ENCODE assay signal across 1 cellular context in the genomic region with DNA sequence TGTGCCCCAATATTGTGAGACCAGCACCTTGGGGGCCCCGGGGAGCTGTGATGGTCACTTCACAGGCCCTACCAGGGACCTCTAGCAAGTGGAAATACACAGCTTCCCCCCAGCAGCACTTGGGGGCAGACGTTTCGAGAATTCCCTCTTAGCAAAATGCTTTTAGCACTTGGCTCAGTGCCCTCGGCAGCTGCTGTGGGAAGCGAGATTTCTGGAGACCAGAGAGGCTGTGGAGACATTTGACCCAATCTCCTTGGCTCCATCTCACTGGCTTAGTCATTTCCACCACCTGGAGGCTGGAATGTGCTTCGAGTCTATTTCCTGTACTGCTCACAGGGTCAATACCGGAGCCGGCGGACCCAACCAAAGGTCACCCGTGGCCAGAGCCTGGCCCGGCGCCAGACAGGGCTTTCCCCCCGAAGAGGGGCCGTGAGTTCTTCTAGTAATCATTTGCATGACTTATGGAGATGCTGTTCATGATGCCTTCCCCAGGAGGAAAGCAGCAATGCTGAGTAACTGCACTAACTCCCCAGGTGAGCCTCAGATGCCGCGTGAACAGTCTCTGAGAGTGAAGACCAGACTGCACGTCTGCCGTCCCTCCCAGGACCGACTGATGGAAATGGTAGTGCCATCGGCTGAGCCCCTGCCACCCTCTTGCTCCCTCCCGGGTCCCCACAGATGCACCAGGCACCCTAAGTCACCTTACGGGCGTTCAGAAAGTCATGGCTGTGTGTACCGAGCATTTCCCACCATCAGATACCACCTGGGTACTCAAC.
TF ChIP-seq lines count a peak whose summit lies in the region.

No MANE protein-coding gene starts in this region.

TF ChIP-seq in HepG2, 621 proteins besides CTCF, POLR2A, EP300 and RAD21 (continued from another document and continues in another):
- TF ChIP-seq, protein P1, sequence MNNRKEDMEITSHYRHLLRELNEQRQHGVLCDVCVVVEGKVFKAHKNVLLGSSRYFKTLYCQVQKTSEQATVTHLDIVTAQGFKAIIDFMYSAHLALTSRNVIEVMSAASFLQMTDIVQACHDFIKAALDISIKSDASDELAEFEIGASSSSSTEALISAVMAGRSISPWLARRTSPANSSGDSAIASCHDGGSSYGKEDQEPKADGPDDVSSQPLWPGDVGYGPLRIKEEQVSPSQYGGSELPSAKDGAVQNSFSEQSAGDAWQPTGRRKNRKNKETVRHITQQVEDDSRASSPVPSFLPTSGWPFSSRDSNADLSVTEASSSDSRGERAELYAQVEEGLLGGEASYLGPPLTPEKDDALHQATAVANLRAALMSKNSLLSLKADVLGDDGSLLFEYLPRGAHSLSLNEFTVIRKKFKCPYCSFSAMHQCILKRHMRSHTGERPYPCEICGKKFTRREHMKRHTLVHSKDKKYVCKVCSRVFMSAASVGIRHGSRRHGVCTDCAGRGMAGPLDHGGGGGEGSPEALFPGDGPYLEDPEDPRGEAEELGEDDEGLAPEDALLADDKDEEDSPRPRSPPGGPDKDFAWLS (CRISPR knock-in tag; IDR thresholded peaks at IDR 0.05; ENCODE audit: borderline replicate concordance) = no peak
- TF ChIP-seq HNF4A (CRISPR knock-in tag; IDR thresholded peaks at IDR 0.05) (peak; percentile 91), MED1 (CRISPR knock-in tag; IDR thresholded peaks at IDR 0.05) (peak; percentile 62), ZSCAN20 (CRISPR knock-in tag; IDR thresholded peaks at IDR 0.05; ENCODE audit: borderline replicate concordance) (no peak), CHD2 (IDR thresholded peaks at IDR 0.05; ENCODE audit: low read depth, low read length) (no peak), SP1 (IDR thresholded peaks at IDR 0.05) (no peak), SP1 (CRISPR knock-in tag; IDR thresholded peaks at IDR 0.05) (no peak), TCF7L2 (IDR thresholded peaks at IDR 0.05; ENCODE audit: low read depth, low read length) (no peak), SAP130 (CRISPR knock-in tag; IDR thresholded peaks at IDR 0.05; ENCODE audit: low read depth) (peak; percentile 62), IRF2 (CRISPR knock-in tag; IDR thresholded peaks at IDR 0.05) (peak; percentile 56), KDM4B (CRISPR knock-in tag; IDR thresholded peaks at IDR 0.05) (no peak), SP4 (CRISPR knock-in tag; IDR thresholded peaks at IDR 0.05) (no peak), CAMTA2 (CRISPR knock-in tag; IDR thresholded peaks at IDR 0.05; ENCODE audit: borderline replicate concordance) (no peak), ZSCAN21 (CRISPR knock-in tag; IDR thresholded peaks at IDR 0.05; ENCODE audit: borderline replicate concordance) (no peak), HNRNPLL (IDR thresholded peaks at IDR 0.05; ENCODE audit: low read depth, low read length, poor library complexity, severe bottlenecking) (no peak), NR2F6 (IDR thresholded peaks at IDR 0.05) (peak; percentile 81), NR2F6 (CRISPR knock-in tag; IDR thresholded peaks at IDR 0.05) (peak; percentile 87), ZNF816 (CRISPR knock-in tag; IDR thresholded peaks at IDR 0.05; ENCODE audit: borderline replicate concordance) (no peak), MTA1 (CRISPR knock-in tag; IDR thresholded peaks at IDR 0.05; ENCODE audit: borderline replicate concordance) (peak; percentile 67; the same call in 1 of the 2 replicates), ZNF296 (CRISPR knock-in tag; conservative IDR thresholded peaks at IDR 0.05) (no peak), TARDBP (CRISPR knock-in tag; IDR thresholded peaks at IDR 0.05) (no peak), ZKSCAN8 (CRISPR knock-in tag; IDR thresholded peaks at IDR 0.05; ENCODE audit: borderline replicate concordance) (no peak; the same call in 1 of the 2 replicates), ZNF792 (CRISPR knock-in tag; IDR thresholded peaks at IDR 0.05) (no peak), ZNF12 (CRISPR knock-in tag; IDR thresholded peaks at IDR 0.05) (no peak), TEAD3 (CRISPR knock-in tag; optimal IDR thresholded peaks at IDR 0.05; ENCODE audit: borderline replicate concordance) (peak; percentile 100)
- TF ChIP-seq, protein P2, sequence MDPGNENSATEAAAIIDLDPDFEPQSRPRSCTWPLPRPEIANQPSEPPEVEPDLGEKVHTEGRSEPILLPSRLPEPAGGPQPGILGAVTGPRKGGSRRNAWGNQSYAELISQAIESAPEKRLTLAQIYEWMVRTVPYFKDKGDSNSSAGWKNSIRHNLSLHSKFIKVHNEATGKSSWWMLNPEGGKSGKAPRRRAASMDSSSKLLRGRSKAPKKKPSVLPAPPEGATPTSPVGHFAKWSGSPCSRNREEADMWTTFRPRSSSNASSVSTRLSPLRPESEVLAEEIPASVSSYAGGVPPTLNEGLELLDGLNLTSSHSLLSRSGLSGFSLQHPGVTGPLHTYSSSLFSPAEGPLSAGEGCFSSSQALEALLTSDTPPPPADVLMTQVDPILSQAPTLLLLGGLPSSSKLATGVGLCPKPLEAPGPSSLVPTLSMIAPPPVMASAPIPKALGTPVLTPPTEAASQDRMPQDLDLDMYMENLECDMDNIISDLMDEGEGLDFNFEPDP (CRISPR knock-in tag; conservative IDR thresholded peaks at IDR 0.05) = no peak
- TF ChIP-seq, protein P3, sequence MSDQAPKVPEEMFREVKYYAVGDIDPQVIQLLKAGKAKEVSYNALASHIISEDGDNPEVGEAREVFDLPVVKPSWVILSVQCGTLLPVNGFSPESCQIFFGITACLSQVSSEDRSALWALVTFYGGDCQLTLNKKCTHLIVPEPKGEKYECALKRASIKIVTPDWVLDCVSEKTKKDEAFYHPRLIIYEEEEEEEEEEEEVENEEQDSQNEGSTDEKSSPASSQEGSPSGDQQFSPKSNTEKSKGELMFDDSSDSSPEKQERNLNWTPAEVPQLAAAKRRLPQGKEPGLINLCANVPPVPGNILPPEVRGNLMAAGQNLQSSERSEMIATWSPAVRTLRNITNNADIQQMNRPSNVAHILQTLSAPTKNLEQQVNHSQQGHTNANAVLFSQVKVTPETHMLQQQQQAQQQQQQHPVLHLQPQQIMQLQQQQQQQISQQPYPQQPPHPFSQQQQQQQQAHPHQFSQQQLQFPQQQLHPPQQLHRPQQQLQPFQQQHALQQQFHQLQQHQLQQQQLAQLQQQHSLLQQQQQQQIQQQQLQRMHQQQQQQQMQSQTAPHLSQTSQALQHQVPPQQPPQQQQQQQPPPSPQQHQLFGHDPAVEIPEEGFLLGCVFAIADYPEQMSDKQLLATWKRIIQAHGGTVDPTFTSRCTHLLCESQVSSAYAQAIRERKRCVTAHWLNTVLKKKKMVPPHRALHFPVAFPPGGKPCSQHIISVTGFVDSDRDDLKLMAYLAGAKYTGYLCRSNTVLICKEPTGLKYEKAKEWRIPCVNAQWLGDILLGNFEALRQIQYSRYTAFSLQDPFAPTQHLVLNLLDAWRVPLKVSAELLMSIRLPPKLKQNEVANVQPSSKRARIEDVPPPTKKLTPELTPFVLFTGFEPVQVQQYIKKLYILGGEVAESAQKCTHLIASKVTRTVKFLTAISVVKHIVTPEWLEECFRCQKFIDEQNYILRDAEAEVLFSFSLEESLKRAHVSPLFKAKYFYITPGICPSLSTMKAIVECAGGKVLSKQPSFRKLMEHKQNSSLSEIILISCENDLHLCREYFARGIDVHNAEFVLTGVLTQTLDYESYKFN (CRISPR knock-in tag; conservative IDR thresholded peaks at IDR 0.05) = peak; percentile 82
- TF ChIP-seq, protein P4, sequence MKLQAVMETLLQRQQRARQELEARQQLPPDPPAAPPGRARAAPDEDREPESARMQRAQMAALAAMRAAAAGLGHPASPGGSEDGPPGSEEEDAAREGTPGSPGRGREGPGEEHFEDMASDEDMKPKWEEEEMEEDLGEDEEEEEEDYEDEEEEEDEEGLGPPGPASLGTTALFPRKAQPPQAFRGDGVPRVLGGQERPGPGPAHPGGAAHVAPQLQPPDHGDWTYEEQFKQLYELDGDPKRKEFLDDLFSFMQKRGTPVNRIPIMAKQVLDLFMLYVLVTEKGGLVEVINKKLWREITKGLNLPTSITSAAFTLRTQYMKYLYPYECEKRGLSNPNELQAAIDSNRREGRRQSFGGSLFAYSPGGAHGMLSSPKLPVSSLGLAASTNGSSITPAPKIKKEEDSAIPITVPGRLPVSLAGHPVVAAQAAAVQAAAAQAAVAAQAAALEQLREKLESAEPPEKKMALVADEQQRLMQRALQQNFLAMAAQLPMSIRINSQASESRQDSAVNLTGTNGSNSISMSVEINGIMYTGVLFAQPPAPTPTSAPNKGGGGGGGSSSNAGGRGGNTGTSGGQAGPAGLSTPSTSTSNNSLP (IDR thresholded peaks at IDR 0.05; ENCODE audit: low read depth, low read length) = peak; percentile 49; the same call in 1 of the 2 replicates
- TF ChIP-seq, protein P5, sequence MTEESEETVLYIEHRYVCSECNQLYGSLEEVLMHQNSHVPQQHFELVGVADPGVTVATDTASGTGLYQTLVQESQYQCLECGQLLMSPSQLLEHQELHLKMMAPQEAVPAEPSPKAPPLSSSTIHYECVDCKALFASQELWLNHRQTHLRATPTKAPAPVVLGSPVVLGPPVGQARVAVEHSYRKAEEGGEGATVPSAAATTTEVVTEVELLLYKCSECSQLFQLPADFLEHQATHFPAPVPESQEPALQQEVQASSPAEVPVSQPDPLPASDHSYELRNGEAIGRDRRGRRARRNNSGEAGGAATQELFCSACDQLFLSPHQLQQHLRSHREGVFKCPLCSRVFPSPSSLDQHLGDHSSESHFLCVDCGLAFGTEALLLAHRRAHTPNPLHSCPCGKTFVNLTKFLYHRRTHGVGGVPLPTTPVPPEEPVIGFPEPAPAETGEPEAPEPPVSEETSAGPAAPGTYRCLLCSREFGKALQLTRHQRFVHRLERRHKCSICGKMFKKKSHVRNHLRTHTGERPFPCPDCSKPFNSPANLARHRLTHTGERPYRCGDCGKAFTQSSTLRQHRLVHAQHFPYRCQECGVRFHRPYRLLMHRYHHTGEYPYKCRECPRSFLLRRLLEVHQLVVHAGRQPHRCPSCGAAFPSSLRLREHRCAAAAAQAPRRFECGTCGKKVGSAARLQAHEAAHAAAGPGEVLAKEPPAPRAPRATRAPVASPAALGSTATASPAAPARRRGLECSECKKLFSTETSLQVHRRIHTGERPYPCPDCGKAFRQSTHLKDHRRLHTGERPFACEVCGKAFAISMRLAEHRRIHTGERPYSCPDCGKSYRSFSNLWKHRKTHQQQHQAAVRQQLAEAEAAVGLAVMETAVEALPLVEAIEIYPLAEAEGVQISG (CRISPR knock-in tag; IDR thresholded peaks at IDR 0.05) = peak; percentile 65
- TF ChIP-seq, protein P6, sequence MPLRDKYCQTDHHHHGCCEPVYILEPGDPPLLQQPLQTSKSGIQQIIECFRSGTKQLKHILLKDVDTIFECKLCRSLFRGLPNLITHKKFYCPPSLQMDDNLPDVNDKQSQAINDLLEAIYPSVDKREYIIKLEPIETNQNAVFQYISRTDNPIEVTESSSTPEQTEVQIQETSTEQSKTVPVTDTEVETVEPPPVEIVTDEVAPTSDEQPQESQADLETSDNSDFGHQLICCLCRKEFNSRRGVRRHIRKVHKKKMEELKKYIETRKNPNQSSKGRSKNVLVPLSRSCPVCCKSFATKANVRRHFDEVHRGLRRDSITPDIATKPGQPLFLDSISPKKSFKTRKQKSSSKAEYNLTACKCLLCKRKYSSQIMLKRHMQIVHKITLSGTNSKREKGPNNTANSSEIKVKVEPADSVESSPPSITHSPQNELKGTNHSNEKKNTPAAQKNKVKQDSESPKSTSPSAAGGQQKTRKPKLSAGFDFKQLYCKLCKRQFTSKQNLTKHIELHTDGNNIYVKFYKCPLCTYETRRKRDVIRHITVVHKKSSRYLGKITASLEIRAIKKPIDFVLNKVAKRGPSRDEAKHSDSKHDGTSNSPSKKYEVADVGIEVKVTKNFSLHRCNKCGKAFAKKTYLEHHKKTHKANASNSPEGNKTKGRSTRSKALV (CRISPR knock-in tag; IDR thresholded peaks at IDR 0.05) = 0 out of 2 replicates have a peak, but pooled peaks have one; percentile 45
- TF ChIP-seq, protein P7, sequence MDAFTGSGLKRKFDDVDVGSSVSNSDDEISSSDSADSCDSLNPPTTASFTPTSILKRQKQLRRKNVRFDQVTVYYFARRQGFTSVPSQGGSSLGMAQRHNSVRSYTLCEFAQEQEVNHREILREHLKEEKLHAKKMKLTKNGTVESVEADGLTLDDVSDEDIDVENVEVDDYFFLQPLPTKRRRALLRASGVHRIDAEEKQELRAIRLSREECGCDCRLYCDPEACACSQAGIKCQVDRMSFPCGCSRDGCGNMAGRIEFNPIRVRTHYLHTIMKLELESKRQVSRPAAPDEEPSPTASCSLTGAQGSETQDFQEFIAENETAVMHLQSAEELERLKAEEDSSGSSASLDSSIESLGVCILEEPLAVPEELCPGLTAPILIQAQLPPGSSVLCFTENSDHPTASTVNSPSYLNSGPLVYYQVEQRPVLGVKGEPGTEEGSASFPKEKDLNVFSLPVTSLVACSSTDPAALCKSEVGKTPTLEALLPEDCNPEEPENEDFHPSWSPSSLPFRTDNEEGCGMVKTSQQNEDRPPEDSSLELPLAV (CRISPR knock-in tag; conservative IDR thresholded peaks at IDR 0.05; ENCODE audit: low read depth) = no peak
- TF ChIP-seq, protein P8, sequence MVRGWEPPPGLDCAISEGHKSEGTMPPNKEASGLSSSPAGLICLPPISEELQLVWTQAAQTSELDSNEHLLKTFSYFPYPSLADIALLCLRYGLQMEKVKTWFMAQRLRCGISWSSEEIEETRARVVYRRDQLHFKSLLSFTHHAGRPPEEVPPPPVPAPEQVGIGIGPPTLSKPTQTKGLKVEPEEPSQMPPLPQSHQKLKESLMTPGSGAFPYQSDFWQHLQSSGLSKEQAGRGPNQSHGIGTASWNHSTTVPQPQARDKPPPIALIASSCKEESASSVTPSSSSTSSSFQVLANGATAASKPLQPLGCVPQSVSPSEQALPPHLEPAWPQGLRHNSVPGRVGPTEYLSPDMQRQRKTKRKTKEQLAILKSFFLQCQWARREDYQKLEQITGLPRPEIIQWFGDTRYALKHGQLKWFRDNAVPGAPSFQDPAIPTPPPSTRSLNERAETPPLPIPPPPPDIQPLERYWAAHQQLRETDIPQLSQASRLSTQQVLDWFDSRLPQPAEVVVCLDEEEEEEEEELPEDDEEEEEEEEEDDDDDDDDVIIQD (CRISPR knock-in tag; IDR thresholded peaks at IDR 0.05; ENCODE audit: low read depth) = no peak
- TF ChIP-seq, protein P9, sequence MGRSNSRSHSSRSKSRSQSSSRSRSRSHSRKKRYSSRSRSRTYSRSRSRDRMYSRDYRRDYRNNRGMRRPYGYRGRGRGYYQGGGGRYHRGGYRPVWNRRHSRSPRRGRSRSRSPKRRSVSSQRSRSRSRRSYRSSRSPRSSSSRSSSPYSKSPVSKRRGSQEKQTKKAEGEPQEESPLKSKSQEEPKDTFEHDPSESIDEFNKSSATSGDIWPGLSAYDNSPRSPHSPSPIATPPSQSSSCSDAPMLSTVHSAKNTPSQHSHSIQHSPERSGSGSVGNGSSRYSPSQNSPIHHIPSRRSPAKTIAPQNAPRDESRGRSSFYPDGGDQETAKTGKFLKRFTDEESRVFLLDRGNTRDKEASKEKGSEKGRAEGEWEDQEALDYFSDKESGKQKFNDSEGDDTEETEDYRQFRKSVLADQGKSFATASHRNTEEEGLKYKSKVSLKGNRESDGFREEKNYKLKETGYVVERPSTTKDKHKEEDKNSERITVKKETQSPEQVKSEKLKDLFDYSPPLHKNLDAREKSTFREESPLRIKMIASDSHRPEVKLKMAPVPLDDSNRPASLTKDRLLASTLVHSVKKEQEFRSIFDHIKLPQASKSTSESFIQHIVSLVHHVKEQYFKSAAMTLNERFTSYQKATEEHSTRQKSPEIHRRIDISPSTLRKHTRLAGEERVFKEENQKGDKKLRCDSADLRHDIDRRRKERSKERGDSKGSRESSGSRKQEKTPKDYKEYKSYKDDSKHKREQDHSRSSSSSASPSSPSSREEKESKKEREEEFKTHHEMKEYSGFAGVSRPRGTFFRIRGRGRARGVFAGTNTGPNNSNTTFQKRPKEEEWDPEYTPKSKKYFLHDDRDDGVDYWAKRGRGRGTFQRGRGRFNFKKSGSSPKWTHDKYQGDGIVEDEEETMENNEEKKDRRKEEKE (IDR thresholded peaks at IDR 0.05) = no peak
